12 cellular contexts compared by ENCODE assay signal in genomic region chr15:69648215-69648614, GRCh38.
DNase-seq lines count a peak whose midpoint lies in the region; ATAC-seq lines count a peak whose summit lies in the region.
"Had no signal": no experiment of that assay in that cellular context is flagged by ENCODE, and none has a peak within 500 bp of the region (broad histone marks: within the 10 kb centered on the region; RNA-seq: fewer than 3 reads in every experiment).

No MANE protein-coding gene starts in this region.

- no peak overlapping the region for H3K4me2 ChIP-seq in mesenchymal stem cell (ENCODE audit: low read length, poor library complexity, severe bottlenecking)

- peak overlapping the region; percentile 21 for H3K27ac ChIP-seq in SJCRH30
- H3K27ac ChIP-seq in mesenchymal stem cell (ENCODE audit: low read length, poor library complexity, severe bottlenecking), result no peak overlapping the region
- H3K27ac ChIP-seq: uterus had no signal

- no peak overlapping the region for H2BK15ac ChIP-seq in mesenchymal stem cell (ENCODE audit: low read depth, poor library complexity, severe bottlenecking)

- H3K4ac ChIP-seq in mesenchymal stem cell (ENCODE audit: low read depth in 1 of 2, low read length in 2 of 2), result no peak overlapping the region

- no peak overlapping the region for H3K23ac ChIP-seq in mesenchymal stem cell (ENCODE audit: low read length in 2 of 2)

- no peak overlapping the region for H2AK5ac ChIP-seq in mesenchymal stem cell (ENCODE audit: low read length, severe bottlenecking)

- H3K14ac ChIP-seq in mesenchymal stem cell (ENCODE audit: low read length in 2 of 2), result no peak overlapping the region

- no peak for ATAC-seq in HG02973 (IDR thresholded peaks at IDR 0.05; ENCODE audit: unreplicated experiment)
- ATAC-seq: naive thymus-derived CD4-positive, alpha-beta T cell had no signal

- no peaks in the 10 kb centered on the region for H3K79me1 ChIP-seq in mesenchymal stem cell (replicated peaks; ENCODE audit: low read length, poor library complexity, severe bottlenecking)

- WGBS in mesenchymal stem cell, result 18% methylated on average over 14 of the region's 14 CpGs

- H3K18ac ChIP-seq in mesenchymal stem cell (ENCODE audit: low read depth in 1 of 2, low read length in 2 of 2), result no peak overlapping the region

- no peak overlapping the region for H4K91ac ChIP-seq in mesenchymal stem cell (ENCODE audit: low read length)

- no peaks in the 10 kb centered on the region for H3K36me3 ChIP-seq in SJCRH30
- H3K36me3 ChIP-seq in mesenchymal stem cell (ENCODE audit: control insufficient read depth in 1 of 2, insufficient read depth in 2 of 2, low read depth in 1 of 2, low read length in 2 of 2), result no peaks in the 10 kb centered on the region
- H3K36me3 ChIP-seq: uterus had no signal

- peak overlapping the region; percentile 14 for H3K4me3 ChIP-seq in SJCRH30
- peak overlapping the region in 1 of 2 experiments; percentile 66 for H3K4me3 ChIP-seq in mesenchymal stem cell (ENCODE audit: insufficient read depth in 1 of 2, low read depth in 1 of 2, low read length in 2 of 2)
- H3K4me3 ChIP-seq: uterus had no signal

- no peak overlapping the region for H2AFZ ChIP-seq in mesenchymal stem cell (ENCODE audit: low read depth, low read length)

- H3K4me1 ChIP-seq in SJCRH30, result peaks cover 21% of the 10 kb centered on the region
- H3K4me1 ChIP-seq in mesenchymal stem cell (ENCODE audit: control insufficient read depth, insufficient read depth, low read depth, low read length), result no peaks in the 10 kb centered on the region
- H3K4me1 ChIP-seq: uterus had no signal

- no peak overlapping the region for H2BK12ac ChIP-seq in mesenchymal stem cell (ENCODE audit: low read length in 2 of 2)

- no peak overlapping the region for H4K8ac ChIP-seq in mesenchymal stem cell (ENCODE audit: low read length)

- no peaks in the 10 kb centered on the region for H3K9me3 ChIP-seq in SJCRH30 (replicated peaks)
- peaks cover 8% of the 10 kb centered on the region for H3K9me3 ChIP-seq in mesenchymal stem cell (ENCODE audit: control insufficient read depth, low read length)
- H3K9me3 ChIP-seq: Caco-2, uterus had no signal

- DNase-seq in D341Med (ENCODE audit: low spot score), result peak; percentile 74
- DNase-seq in LHCN-M2 (ENCODE audit: low read depth), result peak; percentile 2
- peak; percentile 87 to 90 for DNase-seq in SJCRH30
- peak; percentile 22 for DNase-seq in mesenchymal stem cell
- DNase-seq in AML-193 (lab: John Stamatoyannopoulos, UW), result no peak
- DNase-seq in DMS153 (lab: John Stamatoyannopoulos, UW), result no peak
- DNase-seq in SKM-1 (lab: John Stamatoyannopoulos, UW; ENCODE audit: unreplicated experiment), result no peak
- DNase-seq: Caco-2, small intestine, uterus had no signal

- H3K27me3 ChIP-seq in SJCRH30 (no peaks in the 10 kb centered on the region), mesenchymal stem cell (ENCODE audit: control insufficient read depth in 1 of 2, insufficient read depth in 1 of 2, low read length in 2 of 2) (peaks cover 61 to 77% of the 10 kb centered on the region in 2 experiments)
- H3K27me3 ChIP-seq: uterus had no signal

- no peak overlapping the region for H2BK5ac ChIP-seq in mesenchymal stem cell (ENCODE audit: low read depth, low read length, poor library complexity, severe bottlenecking)

- H2BK120ac ChIP-seq in mesenchymal stem cell (ENCODE audit: low read depth, low read length), result no peak overlapping the region

- peak overlapping the region; percentile 29 for H3K9ac ChIP-seq in mesenchymal stem cell (ENCODE audit: low read length)

Comparison
In these comparisons a context has a peak if more than half of its experiments do, and no peak if none do; other contexts are left out.
1. DNase-seq: peak in D341Med (single experiment), LHCN-M2 (single experiment), SJCRH30 (2 of 2) and mesenchymal stem cell (single experiment); none in AML-193 (0 of 2), DMS153 (single experiment) and SKM-1 (single experiment).